In the genomic region with DNA sequence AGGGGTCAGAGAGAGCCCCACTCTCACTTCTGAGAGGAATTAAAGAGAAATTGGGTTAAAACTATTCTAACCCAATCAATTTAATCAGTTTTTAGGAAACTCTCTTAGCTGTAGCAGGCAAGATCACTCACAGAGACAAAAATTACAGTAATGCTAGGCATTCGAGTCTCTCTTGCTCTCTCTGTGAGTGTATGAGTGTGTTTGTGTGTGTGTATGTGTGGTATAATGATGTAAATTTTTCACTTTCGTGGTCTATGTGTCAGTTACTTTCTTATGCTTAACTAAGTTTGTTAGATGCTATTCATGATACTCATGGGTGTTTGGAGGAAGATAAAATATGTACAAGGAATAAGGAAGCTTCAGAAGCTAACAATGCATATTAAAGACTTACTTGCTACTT, we compare ENCODE assay signal across 26 cellular contexts.
"Had no signal": no experiment of that assay in that cellular context is flagged by ENCODE, and none has a peak within 500 bp of the region (broad histone marks: within the 10 kb centered on the region; RNA-seq: fewer than 3 reads in every experiment).

No MANE protein-coding gene starts in this region.

- DNase-seq: activated CD4-positive, alpha-beta memory T cell treated with anti-CD3 and anti-CD28 coated beads, Interleukin-2, amount 10 ng/mL, durations not matched to agents 7 days and 5 days; activated CD4-positive, alpha-beta T cell treated with anti-CD3 and anti-CD28 coated beads for 1 hour; activated CD4-positive, alpha-beta T cell treated with anti-CD3 and anti-CD28 coated beads, Interleukin-2, amount 10 ng/mL, durations not matched to agents 7 days and 5 days; activated CD8-positive, alpha-beta memory T cell treated with anti-CD3 and anti-CD28 coated beads, Interleukin-2, amount 50 U/mL, for 48 hours; activated gamma-delta T cell; activated naive CD4-positive, alpha-beta T cell treated with anti-CD3 and anti-CD28 coated beads, Interleukin-2, amount 10 ng/mL, durations not matched to agents 7 days and 5 days; activated naive CD8-positive, alpha-beta T cell treated with anti-CD3 and anti-CD28 coated beads, Interleukin-2, amount 10 ng/mL, durations not matched to agents 7 days and 5 days; activated T-cell treated with anti-CD3 and anti-CD28 coated beads, Interleukin-2, amount 50 U/mL, for 24 hours; anterior cingulate cortex; brain microvascular endothelial cell; cortex of kidney; left colon; mammary epithelial cell; naive B cell; pancreas; retina; small intestine; stimulated activated CD4-positive, alpha-beta T cell treated with anti-CD3 and anti-CD28 coated beads, Interleukin-4, amount 100 ng/mL, for 24 hours; stomach; T-helper 2 cell; tibial artery had no signal

- H3K36me3 ChIP-seq: brain microvascular endothelial cell, pancreas, prostate gland, stomach, suprapubic skin, tibial artery had no signal

- H3K4me1 ChIP-seq: pancreas, prostate gland, stomach, suprapubic skin, tibial artery had no signal

- H3K27me3 ChIP-seq: brain microvascular endothelial cell, pancreas, stomach, suprapubic skin, tibial artery had no signal

- H3K4me3 ChIP-seq: pancreas, prostate gland, stomach, suprapubic skin, tibial artery had no signal

- H3K9me3 ChIP-seq: pancreas, prostate gland, stomach, suprapubic skin, tibial artery had no signal

- H3K27ac ChIP-seq: brain microvascular endothelial cell, pancreas, prostate gland, stomach, suprapubic skin, tibial artery had no signal

- ATAC-seq: esophagus mucosa; left colon; pancreas; sciatic nerve; stimulated activated effector memory CD8-positive, alpha-beta T cell treated with anti-CD3 and anti-CD28 coated beads, Interleukin-12 subunit alpha, Interleukin-12 subunit beta, amount 100 ng/mL, for 72 hours had no signal
